ENCODE assay signal across 16 cellular contexts in the genomic region with DNA sequence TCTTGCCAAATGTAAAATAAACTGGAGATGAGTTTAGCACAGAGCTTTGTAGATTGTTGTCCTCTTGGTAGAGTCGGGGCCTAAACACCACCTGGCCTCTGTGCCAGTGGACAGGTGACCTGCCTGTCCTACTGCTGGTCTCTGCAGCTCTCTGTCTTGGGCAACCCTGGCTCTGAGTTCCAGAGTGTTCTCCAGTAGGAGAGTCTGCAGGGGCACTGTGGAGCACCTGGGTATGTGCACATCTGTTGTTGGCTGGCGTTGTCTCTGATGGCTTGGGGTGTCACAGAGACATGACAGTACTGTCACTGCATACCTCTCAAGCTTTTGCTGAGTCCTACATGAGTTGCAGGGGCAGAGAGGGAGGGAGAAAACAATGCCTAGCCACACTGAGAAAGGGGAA.
"Had no signal": no experiment of that assay in that cellular context is flagged by ENCODE, and none has a peak within 500 bp of the region (broad histone marks: within the 10 kb centered on the region; RNA-seq: fewer than 3 reads in every experiment).

No MANE protein-coding gene starts in this region.

- FAIRE-seq: pancreas, small intestine had no signal

- H3K9me3 ChIP-seq: esophagus squamous epithelium, pancreas had no signal

- H3K9me3 Mint-ChIP-seq: stimulated activated effector memory CD8-positive, alpha-beta T cell treated with anti-CD3 and anti-CD28 coated beads, Interleukin-12 subunit alpha, Interleukin-12 subunit beta, amount 100 ng/mL, for 72 hours; T-helper 2 cell treated with Interferon-gamma antibody and Interleukin-4, amounts not matched to agents 5 μg/mL and 100 μg/mL, for 36 hours had no signal

- H3K36me3 ChIP-seq: brain microvascular endothelial cell, esophagus squamous epithelium, pancreas had no signal

- DNase-seq: activated CD4-positive, alpha-beta T cell treated with anti-CD3 and anti-CD28 coated beads, Interleukin-2, amount 50 U/mL, for 4 hours; activated CD4-positive, CD25-positive, alpha-beta regulatory T cell treated with anti-CD3 and anti-CD28 coated beads, Interleukin-2, amount 50 U/mL, for 72 hours; activated naive CD4-positive, alpha-beta T cell treated with anti-CD3 and anti-CD28 coated beads, Interleukin-2, amount 50 U/mL, for 16 hours; activated T-cell treated with anti-CD3 and anti-CD28 coated beads, Interleukin-2, amount 50 U/mL, for 1 hour; amniotic stem cell; brain microvascular endothelial cell; esophagus squamous epithelium; foreskin fibroblast; mesendoderm; pancreas; retina; small intestine; SW 1271 had no signal

- H3K4me3 ChIP-seq: esophagus squamous epithelium, pancreas had no signal

- H3K27ac ChIP-seq: brain microvascular endothelial cell, pancreas had no signal

- H3K27ac Mint-ChIP-seq: stimulated activated effector memory CD8-positive, alpha-beta T cell treated with anti-CD3 and anti-CD28 coated beads, Interleukin-12 subunit alpha, Interleukin-12 subunit beta, amount 100 ng/mL, for 72 hours; T-helper 2 cell treated with Interferon-gamma antibody and Interleukin-4, amounts not matched to agents 5 μg/mL and 100 μg/mL, for 36 hours had no signal

- H3K27me3 ChIP-seq: brain microvascular endothelial cell, esophagus squamous epithelium, pancreas had no signal

- H3K4me3 Mint-ChIP-seq: stimulated activated effector memory CD8-positive, alpha-beta T cell treated with anti-CD3 and anti-CD28 coated beads, Interleukin-12 subunit alpha, Interleukin-12 subunit beta, amount 100 ng/mL, for 72 hours; T-helper 2 cell treated with Interferon-gamma antibody and Interleukin-4, amounts not matched to agents 5 μg/mL and 100 μg/mL, for 36 hours had no signal

- H3K36me3 Mint-ChIP-seq: stimulated activated effector memory CD8-positive, alpha-beta T cell treated with anti-CD3 and anti-CD28 coated beads, Interleukin-12 subunit alpha, Interleukin-12 subunit beta, amount 100 ng/mL, for 72 hours had no signal

- ATAC-seq: left lobe of liver; stimulated activated effector memory CD8-positive, alpha-beta T cell treated with anti-CD3 and anti-CD28 coated beads, Interleukin-12 subunit alpha, Interleukin-12 subunit beta, amount 100 ng/mL, for 72 hours had no signal
